Comparison of ENCODE assay signal across 13 cellular contexts in genomic region chr12:96143392-96143791, GRCh38. TPM values are rescaled to one million over a fixed set of nuclear protein-coding genes. Genes with fewer than 3 reads are reported as not detected.
DNase-seq lines count a peak whose midpoint lies in the region; ATAC-seq, FAIRE-seq and TF ChIP-seq lines count a peak whose summit lies in the region.
"Had no signal": no experiment of that assay in that cellular context is flagged by ENCODE, and none has a peak within 500 bp of the region (broad histone marks: within the 10 kb centered on the region; RNA-seq: fewer than 3 reads in every experiment).

No MANE protein-coding gene starts in this region.

- TF ChIP-seq CTCF in H1 (IDR thresholded peaks at IDR 0.05; ENCODE audit: control extremely low read depth in 1 of 3, insufficient read depth in 1 of 3, low read depth in 1 of 3, low read length in 3 of 3): no peak
- no peak for TF ChIP-seq CTCF in RWPE1 (conservative IDR thresholded peaks at IDR 0.05; ENCODE audit: low read depth)

- H3K27me3 Mint-ChIP-seq in stimulated activated naive CD8-positive, alpha-beta T cell treated with anti-CD3 and anti-CD28 coated beads, Interleukin-15, Interleukin-2, amounts not matched to agents 100 ng/mL and 50 ng/mL, for 24 hours: no peaks in the 10 kb centered on the region

- H2AFZ ChIP-seq in H1 (ENCODE audit: low read length): peak overlapping the region; percentile 89

- no peak overlapping the region for H3K23ac ChIP-seq in H1 (ENCODE audit: insufficient read length)

- no peaks in the 10 kb centered on the region for H3K9me3 ChIP-seq in H1 (ENCODE audit: insufficient read depth in 2 of 2, low read depth in 1 of 2, low read length in 1 of 2)

- H3K56ac ChIP-seq in H1 (replicated peaks; ENCODE audit: insufficient read length, low read depth, low read length): no peak overlapping the region

- H3K79me1 ChIP-seq in H1 (ENCODE audit: low read depth, low read length): no peaks in the 10 kb centered on the region

- no peak overlapping the region for H4K8ac ChIP-seq in H1 (ENCODE audit: extremely low read depth, insufficient read depth, low read length)

- no peak for TF ChIP-seq EP300 in H1 (IDR thresholded peaks at IDR 0.05; ENCODE audit: borderline replicate concordance in 1 of 2, low read depth in 2 of 2, low read length in 2 of 2)

- peak overlapping the region; percentile 8 for H3K27ac Mint-ChIP-seq in stimulated activated naive CD8-positive, alpha-beta T cell treated with anti-CD3 and anti-CD28 coated beads, Interleukin-15, Interleukin-2, amounts not matched to agents 100 ng/mL and 50 ng/mL, for 24 hours

- H3K4me3 ChIP-seq in H1 (ENCODE audit: extremely low read depth in 1 of 4, insufficient read depth in 2 of 4, low read depth in 3 of 4, low read length in 4 of 4): no peak overlapping the region

- H3K4me1 ChIP-seq in H1 (replicated peaks in 1 of 4; ENCODE audit: control insufficient read depth in 3 of 4, insufficient read depth in 4 of 4, low read length in 3 of 4): peaks cover 0 to 4% (median 0%) of the 10 kb centered on the region in 4 experiments; a peak in 1 of 7 replicates

- no peaks in the 10 kb centered on the region for H3K36me3 ChIP-seq in H1 (ENCODE audit: control insufficient read depth in 2 of 4, insufficient read depth in 4 of 4, low read length in 3 of 4)

- no peak overlapping the region for H3K18ac ChIP-seq in H1 (ENCODE audit: extremely low read depth, low read length)

- no peak for FAIRE-seq in H1 (lab: Jason Lieb, UNC)
- FAIRE-seq: H54, islet of Langerhans had no signal

- H3K36me3 Mint-ChIP-seq in stimulated activated naive CD8-positive, alpha-beta T cell treated with anti-CD3 and anti-CD28 coated beads, Interleukin-15, Interleukin-2, amounts not matched to agents 100 ng/mL and 50 ng/mL, for 24 hours (ENCODE audit: low read depth): no peaks in the 10 kb centered on the region

- H2BK12ac ChIP-seq in H1 (ENCODE audit: low read depth, low read length): no peak overlapping the region

- no peaks in the 10 kb centered on the region for H3K9me3 Mint-ChIP-seq in stimulated activated naive CD8-positive, alpha-beta T cell treated with anti-CD3 and anti-CD28 coated beads, Interleukin-15, Interleukin-2, amounts not matched to agents 100 ng/mL and 50 ng/mL, for 24 hours

- H3K27me3 ChIP-seq in H1 (replicated peaks in 1 of 4; ENCODE audit: control insufficient read depth in 3 of 4, extremely low read depth in 1 of 4, insufficient read depth in 3 of 4, low read length in 3 of 4): no peaks in the 10 kb centered on the region

- no peaks in the 10 kb centered on the region for H3K23me2 ChIP-seq in H1 (ENCODE audit: low read depth, low read length)

- DNase-seq in stimulated activated naive CD8-positive, alpha-beta T cell treated with anti-CD3 and anti-CD28 coated beads, Interleukin-15, Interleukin-2, amounts not matched to agents 100 U/mL and 50 U/mL, for 24 hours: no peak
- DNase-seq in OCI-M1 (lab: John Stamatoyannopoulos, UW) (peak; percentile 10), H1 (ENCODE audit: low read depth in 1 of 2, low spot score in 2 of 2) (no peak), globus pallidus (ENCODE audit: low spot score) (no peak), RWPE1 (ENCODE audit: low spot score) (no peak)
- DNase-seq: cortex of kidney; stimulated activated CD4-positive, alpha-beta T cell treated with anti-CD3 and anti-CD28 coated beads, Interleukin-12 subunit alpha, Interleukin-12 subunit beta, amount 100 ng/mL, for 4 hours had no signal

- H2AK5ac ChIP-seq in H1 (ENCODE audit: low read depth, low read length): no peak overlapping the region

- H4K20me1 ChIP-seq in H1 (replicated peaks in 1 of 2; ENCODE audit: control insufficient read depth in 1 of 2, insufficient read depth in 2 of 2, low read length in 2 of 2): no peaks in the 10 kb centered on the region

- H3K4me1 Mint-ChIP-seq in stimulated activated naive CD8-positive, alpha-beta T cell treated with anti-CD3 and anti-CD28 coated beads, Interleukin-15, Interleukin-2, amounts not matched to agents 100 ng/mL and 50 ng/mL, for 24 hours (ENCODE audit: low read depth): peaks cover 26% of the 10 kb centered on the region

- no peak overlapping the region for H3K14ac ChIP-seq in H1 (ENCODE audit: insufficient read length)

- no peak overlapping the region for H3K4me2 ChIP-seq in H1 (ENCODE audit: insufficient read depth in 1 of 2, low read depth in 2 of 2, low read length in 2 of 2)
- H3K4me2 ChIP-seq: KMS-11 had no signal

- no peak for TF ChIP-seq POLR2A in H1 (IDR thresholded peaks at IDR 0.05; ENCODE audit: control extremely low read depth in 1 of 2, low read depth in 2 of 2, low read length in 2 of 2)

- WGBS in H1 (ENCODE audit: extremely low coverage in 1 of 2, insufficient coverage in 1 of 2, insufficient read length in 1 of 2, insufficient replicate concordance in 2 of 2, low coverage in 1 of 2, low lambda C conversion rate in 2 of 2, missing lambda C conversion rate in 1 of 2), 2 experiments: 83% methylated on average over 6 of the region's 6 CpGs; no CpG with 5 or more reads in 1 of the 2 experiments

- no peaks in the 10 kb centered on the region for H3K79me2 ChIP-seq in H1 (ENCODE audit: control insufficient read depth in 1 of 2, insufficient read depth in 2 of 2, low read length in 2 of 2)

- H3K4ac ChIP-seq in H1 (replicated peaks; ENCODE audit: insufficient read length, low read depth, low read length): no peak overlapping the region

- no peak overlapping the region for H3K9ac ChIP-seq in H1 (replicated peaks in 1 of 4; ENCODE audit: extremely low read depth in 1 of 4, low read depth in 3 of 4, low read length in 3 of 4)
- H3K9ac ChIP-seq: KMS-11 had no signal

- TF ChIP-seq RAD21 in H1 (IDR thresholded peaks at IDR 0.05 in 1 of 2, conservative IDR thresholded peaks at IDR 0.05 in 1 of 2; ENCODE audit: low read depth in 2 of 2, low read length in 2 of 2): no peak

- H2BK5ac ChIP-seq in H1 (ENCODE audit: low read depth, low read length): no peak overlapping the region

- no peak overlapping the region for H4K91ac ChIP-seq in H1 (replicated peaks; ENCODE audit: insufficient read length, low read length)

- ATAC-seq in stimulated activated naive CD8-positive, alpha-beta T cell treated with anti-CD3 and anti-CD28 coated beads, Interleukin-15, Interleukin-2, amounts not matched to agents 100 U/mL and 50 U/mL, for 24 hours: no peak
- ATAC-seq in GM21619 (IDR thresholded peaks at IDR 0.05; ENCODE audit: unreplicated experiment) (no peak), GM19452 (IDR thresholded peaks at IDR 0.05; ENCODE audit: unreplicated experiment) (no peak)

- peak overlapping the region; percentile 14 for H3K4me3 Mint-ChIP-seq in stimulated activated naive CD8-positive, alpha-beta T cell treated with anti-CD3 and anti-CD28 coated beads, Interleukin-15, Interleukin-2, amounts not matched to agents 100 ng/mL and 50 ng/mL, for 24 hours

- CTCF ChIA-PET in H1 (lab: Charles Lee; ENCODE audit: partially characterized antibody) (no interaction called here), RWPE1 (lab: Yijun Ruan, JAX) (no interaction called here)

- H2BK15ac ChIP-seq in H1 (ENCODE audit: low read length): no peak overlapping the region

- H4K5ac ChIP-seq in H1 (ENCODE audit: insufficient read length, low read depth, low read length): no peak overlapping the region

- no peak overlapping the region for H2BK20ac ChIP-seq in H1 (ENCODE audit: low read length)

- H2BK120ac ChIP-seq in H1 (replicated peaks; ENCODE audit: low read depth, low read length): no peak overlapping the region

- POLR2A ChIA-PET in H1 (lab: Charles Lee; ENCODE audit: partially characterized antibody) (no interaction called here), RWPE1 (lab: Yijun Ruan, JAX; ENCODE audit: low non-redundant PET) (no interaction called here)

- H3K27ac ChIP-seq in H1 (ENCODE audit: low read depth, low read length): no peak overlapping the region
- H3K27ac ChIP-seq in RWPE1: no peak overlapping the region
- H3K27ac ChIP-seq: KMS-11 had no signal

TF ChIP-seq in H1, 55 proteins besides CTCF, POLR2A, EP300 and RAD21 (continues in another document):
- TF ChIP-seq KDM4A (IDR thresholded peaks at IDR 0.05; ENCODE audit: low read depth, low read length, severe bottlenecking) (no peak), ZNF274 (IDR thresholded peaks at IDR 0.05; ENCODE audit: borderline replicate concordance, extremely low read depth, low read length) (no peak), TEAD4 (IDR thresholded peaks at IDR 0.05; ENCODE audit: low read depth, low read length) (no peak), SRF (IDR thresholded peaks at IDR 0.05; ENCODE audit: low read depth, low read length) (no peak), CEBPB (IDR thresholded peaks at IDR 0.05; ENCODE audit: low read depth, low read length) (no peak), CTBP2 (IDR thresholded peaks at IDR 0.05; ENCODE audit: borderline replicate concordance, insufficient read depth, insufficient read length, low read length) (no peak)

RNA-seq across cellular contexts. Expression of gene ELK3, which starts 50.8 kb away (rescaled TPM):
- total RNA-seq in H1 (2021; fragmentation: NEBNext Ultra II Directional; extraction: Animal tissue kit (Norgen Biotek cat#: 25700)): 13.3 and 14.3 TPM in 2 replicates
- 3.5 and 4.4 TPM in 2 replicates for polyA plus RNA-seq in H1 (2011; rRNA removed)
- 3.7 TPM for polyA plus RNA-seq in H1 (2011; cell fraction: cytosol; rRNA removed)
- polyA plus RNA-seq in H1 (2011; cell fraction: nucleus; rRNA removed): 29.8 TPM
- 5.1 to 7.2 TPM (median 6.9 TPM) in 4 replicates for polyA plus RNA-seq in H1 (2012, experiment 1 of 2)
- 0.77 TPM for polyA plus RNA-seq in H1 (2012, experiment 2 of 2)
- 20.7 TPM for polyA plus RNA-seq in H1 (2013, experiment 1 of 2)
- 19.2 TPM for polyA plus RNA-seq in H1 (2013, experiment 2 of 2)
- 8.6 and 9.1 TPM in 2 replicates for polyA minus RNA-seq in H1 (2011; rRNA and poly(A)+ RNA removed)
- polyA minus RNA-seq in H1 (2011; cell fraction: cytosol; rRNA and poly(A)+ RNA removed): 6.9 TPM
- polyA minus RNA-seq in H1 (2011; cell fraction: nucleus; rRNA and poly(A)+ RNA removed): 15.2 TPM
